18 cellular contexts compared by ENCODE assay signal in genomic region chr3:196355668-196356067, GRCh38. TPM values are rescaled to one million over a fixed set of nuclear protein-coding genes. Genes with fewer than 3 reads are reported as not detected.
A peak's percentile ranks its signal among the peaks of the same experiment; 100 is the strongest.
DNase-seq lines count a peak whose midpoint lies in the region; ATAC-seq and TF ChIP-seq lines count a peak whose summit lies in the region.
"Had no signal": no experiment of that assay in that cellular context is flagged by ENCODE, and none has a peak within 500 bp of the region (broad histone marks: within the 10 kb centered on the region; RNA-seq: fewer than 3 reads in every experiment).

No MANE protein-coding gene starts in this region.

- no peak for TF ChIP-seq CTCF in IMR-90 (conservative IDR thresholded peaks at IDR 0.05; ENCODE audit: low read depth, low read length)
- TF ChIP-seq CTCF in endodermal cell (conservative IDR thresholded peaks at IDR 0.05): no peak
- TF ChIP-seq CTCF in spleen (IDR thresholded peaks at IDR 0.05 in 8 of 11, conservative IDR thresholded peaks at IDR 0.05 in 3 of 11): no peak

- peaks cover 5 to 17% of the 10 kb centered on the region in 2 experiments; a peak in 3 of 4 replicates for H3K79me1 ChIP-seq in IMR-90 (ENCODE audit: low read depth in 1 of 2, low read length in 2 of 2)

- no peak overlapping the region for H2BK15ac ChIP-seq in IMR-90 (ENCODE audit: low read depth, low read length)

- TF ChIP-seq POLR2A in IMR-90 (IDR thresholded peaks at IDR 0.05; ENCODE audit: low read depth, low read length) (no peak), spleen (IDR thresholded peaks at IDR 0.05) (no peak)

- H3K9me3 ChIP-seq in IMR-90 (ENCODE audit: control insufficient read depth, insufficient read depth, low read length) (no peaks in the 10 kb centered on the region), endodermal cell (ENCODE audit: control insufficient read depth, low read length) (no peaks in the 10 kb centered on the region), spleen (no peaks in the 10 kb centered on the region)

- H3K4me2 ChIP-seq in IMR-90 (ENCODE audit: low read depth, low read length): no peak overlapping the region
- H3K4me2 ChIP-seq: GM23338 had no signal

- no peak overlapping the region for H3K4me3 Mint-ChIP-seq in activated naive CD4-positive, alpha-beta T cell treated with anti-CD3 and anti-CD28 coated beads, Interleukin-2, amount 50 U/mL, for 24 hours
- no peak overlapping the region for H3K4me3 Mint-ChIP-seq in activated naive CD4-positive, alpha-beta T cell treated with anti-CD3 and anti-CD28 coated beads, Interleukin-2, amount 10 ng/mL, durations not matched to agents 7 days and 5 days
- H3K4me3 Mint-ChIP-seq in endodermal cell: no peak overlapping the region
- H3K4me3 Mint-ChIP-seq: CD4-positive, alpha-beta memory T cell; GM23338; H9 had no signal

- H2AK9ac ChIP-seq in IMR-90 (replicated peaks; ENCODE audit: low read depth, low read length, poor library complexity): no peak overlapping the region

- H3K23ac ChIP-seq in IMR-90 (ENCODE audit: low read depth, low read length): no peak overlapping the region

- no peak for DNase-seq in activated naive CD4-positive, alpha-beta T cell treated with anti-CD3 and anti-CD28 coated beads, Interleukin-2, amount 10 ng/mL, durations not matched to agents 7 days and 5 days
- DNase-seq in IMR-90 (no peak), endodermal cell (no peak), spleen (no peak)
- DNase-seq: 8988T; C1 segment of cervical spinal cord; Calu3; CD4-positive, alpha-beta memory T cell; COR-L47; DMS153; DND-41; H9 had no signal

- POLR2A ChIA-PET in IMR-90 (lab: Charles Lee; ENCODE audit: unreplicated experiment): no interaction called here

- peaks cover 10% of the 10 kb centered on the region for H3K4me1 Mint-ChIP-seq in activated naive CD4-positive, alpha-beta T cell treated with anti-CD3 and anti-CD28 coated beads, Interleukin-2, amount 50 U/mL, for 24 hours
- H3K4me1 Mint-ChIP-seq in activated naive CD4-positive, alpha-beta T cell treated with anti-CD3 and anti-CD28 coated beads, Interleukin-2, amount 10 ng/mL, durations not matched to agents 7 days and 5 days: peaks cover 6% of the 10 kb centered on the region
- no peaks in the 10 kb centered on the region for H3K4me1 Mint-ChIP-seq in endodermal cell
- H3K4me1 Mint-ChIP-seq: GM23338, H9 had no signal

- no peak overlapping the region for H3K4me3 ChIP-seq in IMR-90 (ENCODE audit: insufficient read depth, low read depth, low read length)
- H3K4me3 ChIP-seq in endodermal cell (ENCODE audit: low read length): no peak overlapping the region
- H3K4me3 ChIP-seq in spleen: no peak overlapping the region
- H3K4me3 ChIP-seq: GM23338 had no signal

- H3K18ac ChIP-seq in IMR-90 (ENCODE audit: low read depth, low read length): no peak overlapping the region

- H3K56ac ChIP-seq in IMR-90 (ENCODE audit: extremely low read depth, insufficient read depth, low read length): no peak overlapping the region

- intact Hi-C loops in IMR-90 (cut with micrococcal nuclease) (no loop called here), spleen (cut with DNase I; ENCODE audit: low total_unique reads) (no loop called here)

- H3K9me1 ChIP-seq in IMR-90 (ENCODE audit: insufficient read depth, low read length): peaks cover 8% of the 10 kb centered on the region

- CTCF ChIA-PET in activated naive CD4-positive, alpha-beta T cell treated with anti-CD3 and anti-CD28 coated beads, Interleukin-2, amount 10 ng/mL, durations not matched to agents 7 days and 5 days (lab: Charles Lee): no interaction called here
- CTCF ChIA-PET in IMR-90 (lab: Yijun Ruan, JAX): no interaction called here

- no peak overlapping the region for H3K27ac ChIP-seq in IMR-90 (ENCODE audit: insufficient read depth, low read length)
- H3K27ac ChIP-seq in endodermal cell (ENCODE audit: low read depth, low read length): no peak overlapping the region
- no peak overlapping the region for H3K27ac ChIP-seq in spleen

- H3K9ac ChIP-seq in IMR-90 (ENCODE audit: low read depth, low read length) (no peak overlapping the region), endodermal cell (ENCODE audit: extremely low read depth, low read length, poor library complexity, severe bottlenecking) (no peak overlapping the region)

- H3K9me3 Mint-ChIP-seq in activated naive CD4-positive, alpha-beta T cell treated with anti-CD3 and anti-CD28 coated beads, Interleukin-2, amount 50 U/mL, for 24 hours: no peaks in the 10 kb centered on the region
- H3K9me3 Mint-ChIP-seq in activated naive CD4-positive, alpha-beta T cell treated with anti-CD3 and anti-CD28 coated beads, Interleukin-2, amount 10 ng/mL, durations not matched to agents 7 days and 5 days: no peaks in the 10 kb centered on the region
- no peaks in the 10 kb centered on the region for H3K9me3 Mint-ChIP-seq in endodermal cell
- H3K9me3 Mint-ChIP-seq: CD4-positive, alpha-beta memory T cell; GM23338; H9 had no signal

- no peak for ATAC-seq in IMR-90 (ENCODE audit: low read depth)
- no peak for ATAC-seq in GM21576 (IDR thresholded peaks at IDR 0.05; ENCODE audit: unreplicated experiment)
- ATAC-seq: GM23338, HCT116 had no signal

- H4K20me1 ChIP-seq in IMR-90 (ENCODE audit: insufficient read depth, low read length): 0 out of 2 replicates have a peak, but pooled peaks cover 4% of the 10 kb centered on the region

- H3K4me1 ChIP-seq in IMR-90 (ENCODE audit: control insufficient read depth, insufficient read depth, low read length) (peaks cover 1% of the 10 kb centered on the region; the same call in 1 of the 2 replicates), endodermal cell (ENCODE audit: control insufficient read depth, insufficient read depth, low read length) (no peaks in the 10 kb centered on the region), spleen (peaks cover 0 to 4% (median 0%) of the 10 kb centered on the region in 6 donors)

- H3K36me3 ChIP-seq in IMR-90 (ENCODE audit: control insufficient read depth, insufficient read depth, low read length) (peaks cover 44% of the 10 kb centered on the region), endodermal cell (ENCODE audit: control insufficient read depth, insufficient read depth, low read length) (peaks cover 75% of the 10 kb centered on the region), spleen (peaks cover 0 to 97% (median 52%) of the 10 kb centered on the region in 6 donors)

- H4K8ac ChIP-seq in IMR-90 (ENCODE audit: low read depth in 2 of 2, low read length in 2 of 2): no peak overlapping the region

- H2AFZ ChIP-seq in IMR-90 (replicated peaks; ENCODE audit: low read length, poor library complexity): no peak overlapping the region
- H2AFZ ChIP-seq: GM23338 had no signal

- H2BK120ac ChIP-seq in IMR-90 (ENCODE audit: low read depth, low read length): no peak overlapping the region

- WGBS in IMR-90 (ENCODE audit: extremely low coverage in 2 of 2, insufficient read length in 1 of 2), 2 experiments: no CpG with 5 or more reads among the region's 1 CpG
- 97 to 100% methylated on average over 1 of the region's 1 CpG for WGBS in endodermal cell (ENCODE audit: insufficient coverage in 1 of 2, insufficient read length in 1 of 2), 2 experiments
- 90 to 100% (median 94%) methylated on average over 1 of the region's 1 CpG for WGBS in spleen, 5 donors

- no peak overlapping the region for H3K14ac ChIP-seq in IMR-90 (replicated peaks; ENCODE audit: low read depth, low read length)

- H3K27me3 Mint-ChIP-seq in activated naive CD4-positive, alpha-beta T cell treated with anti-CD3 and anti-CD28 coated beads, Interleukin-2, amount 50 U/mL, for 24 hours: no peaks in the 10 kb centered on the region
- H3K27me3 Mint-ChIP-seq in activated naive CD4-positive, alpha-beta T cell treated with anti-CD3 and anti-CD28 coated beads, Interleukin-2, amount 10 ng/mL, durations not matched to agents 7 days and 5 days: no peaks in the 10 kb centered on the region
- no peaks in the 10 kb centered on the region for H3K27me3 Mint-ChIP-seq in endodermal cell (ENCODE audit: insufficient read depth)
- H3K27me3 Mint-ChIP-seq: CD4-positive, alpha-beta memory T cell had no signal

- no peaks in the 10 kb centered on the region for H3K27me3 ChIP-seq in IMR-90 (ENCODE audit: control insufficient read depth, insufficient read depth, low read length)
- no peaks in the 10 kb centered on the region for H3K27me3 ChIP-seq in endodermal cell (ENCODE audit: control insufficient read depth, insufficient read depth, low read length, poor library complexity, severe bottlenecking)
- no peaks in the 10 kb centered on the region for H3K27me3 ChIP-seq in spleen (replicated peaks in 1 of 7)

- H2BK20ac ChIP-seq in IMR-90 (ENCODE audit: low read depth, low read length): no peak overlapping the region

- H3K36me3 Mint-ChIP-seq in activated naive CD4-positive, alpha-beta T cell treated with anti-CD3 and anti-CD28 coated beads, Interleukin-2, amount 50 U/mL, for 24 hours: peaks cover 26% of the 10 kb centered on the region
- peaks cover 47% of the 10 kb centered on the region for H3K36me3 Mint-ChIP-seq in activated naive CD4-positive, alpha-beta T cell treated with anti-CD3 and anti-CD28 coated beads, Interleukin-2, amount 10 ng/mL, durations not matched to agents 7 days and 5 days
- peaks cover 57% of the 10 kb centered on the region for H3K36me3 Mint-ChIP-seq in endodermal cell (ENCODE audit: low read depth)

- H2AK5ac ChIP-seq in IMR-90 (ENCODE audit: low read depth, low read length): no peak overlapping the region

- TF ChIP-seq RAD21 in IMR-90 (IDR thresholded peaks at IDR 0.05; ENCODE audit: low read length): no peak

- peak overlapping the region; percentile 35 for H3K27ac Mint-ChIP-seq in activated naive CD4-positive, alpha-beta T cell treated with anti-CD3 and anti-CD28 coated beads, Interleukin-2, amount 50 U/mL, for 24 hours
- no peak overlapping the region for H3K27ac Mint-ChIP-seq in activated naive CD4-positive, alpha-beta T cell treated with anti-CD3 and anti-CD28 coated beads, Interleukin-2, amount 10 ng/mL, durations not matched to agents 7 days and 5 days
- peak overlapping the region; percentile 15 for H3K27ac Mint-ChIP-seq in endodermal cell

- H3K4ac ChIP-seq in IMR-90 (ENCODE audit: low read depth, low read length): no peak overlapping the region

- in situ Hi-C loops in IMR-90 (cut with MboI; ENCODE audit: low sequenced_read_pairs): no loop called here

- dilution Hi-C loops in IMR-90 (cut with HindIII; ENCODE audit: low sequenced_read_pairs, unreplicated experiment): no loop called here

- BruUV-seq in IMR-90 (replicated peaks; lab: Mats Ljungman, UMichigan): no TSS peak

- H4K91ac ChIP-seq in IMR-90 (ENCODE audit: insufficient read depth, low read depth, low read length): no peak overlapping the region

- H4K5ac ChIP-seq in IMR-90 (ENCODE audit: low read depth, low read length): no peak overlapping the region

- no peak overlapping the region for H2BK5ac ChIP-seq in IMR-90 (ENCODE audit: low read depth, low read length, poor library complexity, severe bottlenecking)

RNA-seq across cellular contexts. Expression of gene TM4SF19, which starts 17.5 kb away (rescaled TPM):
- total RNA-seq in IMR-90 (2012; rRNA removed) (not detected in 2 replicates), endodermal cell (not detected), spleen (under 1 TPM in 1 of 7 donors, not detected in 6; 0.46 TPM)
- polyA plus RNA-seq in IMR-90 (2012; rRNA removed) (not detected in 2 replicates), spleen (1 to 10 TPM in 1 of 3 donors, not detected in 2; 6.5 TPM)
- polyA plus RNA-seq in IMR-90 (2012; cell fraction: cytosol; rRNA removed): not detected in 2 replicates
- not detected in 2 replicates for polyA plus RNA-seq in IMR-90 (2012; cell fraction: nucleus; rRNA removed; ENCODE audit: low replicate concordance)
- polyA plus RNA-seq in endodermal cell (2013, experiment 1 of 2): not detected
- polyA plus RNA-seq in endodermal cell (2013, experiment 2 of 2): not detected
- total RNA-seq: A673, Calu3, GM23338, H9 had no signal
- polyA plus RNA-seq: BJ had no signal

RNA-seq across cellular contexts. Expression of gene DYNLT2B, which starts 37.6 kb away (rescaled TPM):
- total RNA-seq in IMR-90 (2012; rRNA removed) (2.2 and 4.2 TPM in 2 replicates), endodermal cell (10 to 100 TPM; 22.6 to 45.5 TPM), spleen (10 to 100 TPM in 1 of 7 donors, 1 to 10 TPM in 6; 1.7 to 10.4 (median 4.8) TPM)
- polyA plus RNA-seq in IMR-90 (2012; rRNA removed) (6.0 and 8.3 TPM in 2 replicates), spleen (10 to 100 TPM; 15.1 to 21.3 (median 17.2) TPM)
- 5.4 and 5.6 TPM in 2 replicates for polyA plus RNA-seq in IMR-90 (2012; cell fraction: cytosol; rRNA removed)
- 2.3 and 3.5 TPM in 2 replicates for polyA plus RNA-seq in IMR-90 (2012; cell fraction: nucleus; rRNA removed; ENCODE audit: low replicate concordance)
- polyA plus RNA-seq in endodermal cell (2013, experiment 1 of 2): 46.2 TPM
- polyA plus RNA-seq in endodermal cell (2013, experiment 2 of 2): 52.7 TPM
